ENCODE assay signal across 8 cellular contexts in genomic region chr12:24561411-24561871, GRCh38.
DNase-seq lines count a peak whose midpoint lies in the region; ATAC-seq and TF ChIP-seq lines count a peak whose summit lies in the region.

No MANE protein-coding gene starts in this region.

- peaks cover 33 to 35% of the 10 kb centered on the region in 2 donors for H3K4me1 Mint-ChIP-seq in natural killer cell

- H3K27me3 Mint-ChIP-seq in natural killer cell (ENCODE audit: low read depth in 2 of 2): peaks cover 56 to 75% of the 10 kb centered on the region in 2 donors

- no peaks in the 10 kb centered on the region for H3K9me3 Mint-ChIP-seq in natural killer cell

- peaks cover 26% of the 10 kb centered on the region for H3K4me1 ChIP-seq in HAP-1

- no peaks in the 10 kb centered on the region for H3K36me3 Mint-ChIP-seq in natural killer cell

- no peaks in the 10 kb centered on the region for H3K27me3 ChIP-seq in HAP-1 (ENCODE audit: low read depth)

- no peak for TF ChIP-seq CTCF in natural killer cell (IDR thresholded peaks at IDR 0.05)

- DNase-seq in HAP-1 (ENCODE audit: low spot score in 2 of 2): peak; percentile 59
- DNase-seq in SK-N-DZ (ENCODE audit: low spot score): peak; percentile 56
- peak; percentile 24 for DNase-seq in fibroblast of gingiva (ENCODE audit: low read depth)
- DNase-seq in natural killer cell: no peak
- DNase-seq in posterior cingulate gyrus: no peak
- DNase-seq in KG1 (lab: John Stamatoyannopoulos, UW): no peak
- no peak for DNase-seq in GM19238 (ENCODE audit: insufficient read length, low spot score)
- no peak for DNase-seq in activated CD4-positive, alpha-beta T cell treated with anti-CD3 and anti-CD28 coated beads for 48 hours

- intact Hi-C loops in natural killer cell (cut with micrococcal nuclease): no loop called here
- intact Hi-C loops in posterior cingulate gyrus (cut with DNase I): no loop called here

- peak overlapping the region; percentile 75 for H3K4me3 ChIP-seq in HAP-1

- no peaks in the 10 kb centered on the region for H3K36me3 ChIP-seq in HAP-1 (replicated peaks)

- H3K9me3 ChIP-seq in HAP-1: no peaks in the 10 kb centered on the region

- H3K4me3 Mint-ChIP-seq in natural killer cell: peak overlapping the region; percentile 85

- H3K27ac Mint-ChIP-seq in natural killer cell: no peak overlapping the region

- in situ Hi-C loops in HAP-1 (cut with MboI; ENCODE audit: low sequenced_read_pairs): no loop called here

- peak in 2 of 3 donors; percentile 4 to 7 for ATAC-seq in natural killer cell

Comparison
In these comparisons a context has a peak if more than half of its experiments do, and no peak if none do; other contexts are left out.
1. DNase-seq: peak in HAP-1 (2 of 2), SK-N-DZ (single experiment) and fibroblast of gingiva (single experiment); none in natural killer cell (single experiment), posterior cingulate gyrus (0 of 10), KG1 (single experiment), GM19238 (single experiment) and activated CD4-positive, alpha-beta T cell treated with anti-CD3 and anti-CD28 coated beads for 48 hours (single experiment).